Comparison of ENCODE assay signal across 17 cellular contexts in genomic region chr15:67828969-67829646, GRCh38. TPM values are rescaled to one million over a fixed set of nuclear protein-coding genes. Genes with fewer than 3 reads are reported as not detected.
A peak's percentile ranks its signal among the peaks of the same experiment; 100 is the strongest.
DNase-seq lines count a peak whose midpoint lies in the region; ATAC-seq and TF ChIP-seq lines count a peak whose summit lies in the region.
"Had no signal": no experiment of that assay in that cellular context is flagged by ENCODE, and none has a peak within 500 bp of the region (broad histone marks: within the 10 kb centered on the region; RNA-seq: fewer than 3 reads in every experiment).

No MANE protein-coding gene starts in this region.

- H2BK5ac ChIP-seq in H9 (ENCODE audit: insufficient read length, low read length) (no peak overlapping the region), mesenchymal stem cell (ENCODE audit: low read depth, low read length, poor library complexity, severe bottlenecking) (no peak overlapping the region)

- no peak overlapping the region for H2BK20ac ChIP-seq in H9 (ENCODE audit: low read depth, low read length, poor library complexity, severe bottlenecking)

- H3K18ac ChIP-seq in H9 (ENCODE audit: insufficient read length, low read depth, low read length) (no peak overlapping the region), mesenchymal stem cell (ENCODE audit: low read depth in 1 of 2, low read length in 2 of 2) (no peak overlapping the region)

- no peak for TF ChIP-seq CTCF in H9 (conservative IDR thresholded peaks at IDR 0.05)
- no peak for TF ChIP-seq CTCF in brain (conservative IDR thresholded peaks at IDR 0.05)

- H3K36me3 Mint-ChIP-seq in H9 (ENCODE audit: insufficient read depth in 1 of 3, low read depth in 3 of 3), result no peaks in the 10 kb centered on the region; a peak in 4 of 7 replicates
- H3K36me3 Mint-ChIP-seq in brain, result peaks cover 17% of the 10 kb centered on the region
- H3K36me3 Mint-ChIP-seq in naive B cell, result peaks cover 0 to 28% of the 10 kb centered on the region in 2 donors

- peak overlapping the region; percentile 1 to 75; a peak in 4 of 5 replicates for H3K4me3 Mint-ChIP-seq in H9
- peak overlapping the region; percentile 19 to 80 (median 57) for H3K4me3 Mint-ChIP-seq in brain
- peak overlapping the region; percentile 30 to 85 (median 74) for H3K4me3 Mint-ChIP-seq in naive B cell

- H2BK120ac ChIP-seq in H9 (ENCODE audit: low read depth, low read length, poor library complexity, severe bottlenecking) (no peak overlapping the region), mesenchymal stem cell (ENCODE audit: low read depth, low read length) (no peak overlapping the region)

- H3K9ac ChIP-seq in BLaER1, result no peak overlapping the region
- no peak overlapping the region for H3K9ac ChIP-seq in H9 (ENCODE audit: extremely low read depth, insufficient read length, low read length)
- H3K9ac ChIP-seq in mesenchymal stem cell (ENCODE audit: low read length), result no peak overlapping the region

- H3K27me3 Mint-ChIP-seq in H9 (ENCODE audit: low read depth) (peaks cover 96% of the 10 kb centered on the region), brain (peaks cover 93% of the 10 kb centered on the region), naive B cell (peaks cover 70 to 73% (median 72%) of the 10 kb centered on the region in 3 donors)

- peaks cover 66% of the 10 kb centered on the region for H3K9me3 ChIP-seq in BLaER1
- H3K9me3 ChIP-seq in H9 (ENCODE audit: control insufficient read depth, low read depth, low read length), result no peaks in the 10 kb centered on the region
- H3K9me3 ChIP-seq in mesenchymal stem cell (ENCODE audit: control insufficient read depth, low read length), result no peaks in the 10 kb centered on the region
- H3K9me3 ChIP-seq: BE2C, right lobe of liver had no signal

- H3K4ac ChIP-seq in H9 (ENCODE audit: low read depth, low read length) (no peak overlapping the region), mesenchymal stem cell (ENCODE audit: low read depth in 1 of 2, low read length in 2 of 2) (no peak overlapping the region)

- peaks cover 22% of the 10 kb centered on the region for H3K4me1 ChIP-seq in BLaER1
- peaks cover 9% of the 10 kb centered on the region; the same call in 1 of the 2 replicates for H3K4me1 ChIP-seq in H9 (ENCODE audit: insufficient read depth, low read length)
- peaks cover 26% of the 10 kb centered on the region for H3K4me1 ChIP-seq in mesenchymal stem cell (ENCODE audit: control insufficient read depth, insufficient read depth, low read depth, low read length)
- H3K4me1 ChIP-seq: BE2C had no signal

- H4K20me1 ChIP-seq in BLaER1 (peaks cover 21% of the 10 kb centered on the region; the same call in 1 of the 2 replicates), H9 (ENCODE audit: control insufficient read depth, insufficient read depth, insufficient read length) (no peaks in the 10 kb centered on the region)

- no peak overlapping the region for H2AK5ac ChIP-seq in H9 (ENCODE audit: insufficient read length, low read length)
- no peak overlapping the region for H2AK5ac ChIP-seq in mesenchymal stem cell (ENCODE audit: low read length, severe bottlenecking)

- 0 out of 2 replicates have a peak overlapping the region, but pooled peaks have one; percentile 5 for H3K4me3 ChIP-seq in BLaER1
- H3K4me3 ChIP-seq in mesenchymal stem cell (ENCODE audit: insufficient read depth in 1 of 2, low read depth in 1 of 2, low read length in 2 of 2), result no peak overlapping the region
- H3K4me3 ChIP-seq: HAP-1, right lobe of liver had no signal

- H4K8ac ChIP-seq in H9 (replicated peaks; ENCODE audit: insufficient read length, low read depth, low read length) (no peak overlapping the region), mesenchymal stem cell (ENCODE audit: low read length) (no peak overlapping the region)

- H3T11ph ChIP-seq in H9 (ENCODE audit: low read length), result no peak overlapping the region

- H3K9me3 Mint-ChIP-seq in H9 (peaks cover 5 to 6% of the 10 kb centered on the region in 2 experiments; a peak in 4 of 5 replicates), brain (peaks cover 0 to 22% (median 11%) of the 10 kb centered on the region in 5 experiments), naive B cell (peaks cover 2 to 15% (median 6%) of the 10 kb centered on the region in 7 donors)
- H3K9me3 Mint-ChIP-seq: activated T-helper 2 cell treated with anti-CD3 and anti-CD28 coated beads, Interferon-gamma antibody, Interleukin-2, Interleukin-4, amounts not matched to agents 10 μg/mL and 5 μg/mL and 100 μg/mL, durations not matched to agents 14 hours and 24 hours and 36 hours had no signal

- H2BK15ac ChIP-seq in H9 (ENCODE audit: low read depth, low read length) (no peak overlapping the region), mesenchymal stem cell (ENCODE audit: low read depth, poor library complexity, severe bottlenecking) (no peak overlapping the region)

- no peak overlapping the region for H3K27ac ChIP-seq in BLaER1
- no peak overlapping the region for H3K27ac ChIP-seq in H9 (ENCODE audit: insufficient read length, low read depth, low read length)
- no peak overlapping the region for H3K27ac ChIP-seq in mesenchymal stem cell (ENCODE audit: low read length, poor library complexity, severe bottlenecking)
- H3K27ac ChIP-seq: right lobe of liver had no signal

- peaks cover 32 to 53% of the 10 kb centered on the region in 2 experiments for H3K4me1 Mint-ChIP-seq in H9
- H3K4me1 Mint-ChIP-seq in brain, result peaks cover 47% of the 10 kb centered on the region
- H3K4me1 Mint-ChIP-seq in naive B cell, result peaks cover 37 to 53% (median 49%) of the 10 kb centered on the region in 3 donors

- H3K27me3 ChIP-seq in BLaER1 (peaks cover 99% of the 10 kb centered on the region), H9 (ENCODE audit: insufficient read depth, low read length) (peaks cover 95% of the 10 kb centered on the region), mesenchymal stem cell (ENCODE audit: control insufficient read depth in 1 of 2, insufficient read depth in 1 of 2, low read length in 2 of 2) (peaks cover 89 to 90% of the 10 kb centered on the region in 2 experiments)

- no peaks in the 10 kb centered on the region for H3K79me2 ChIP-seq in H9 (ENCODE audit: insufficient read depth, low read length)

- H3K56ac ChIP-seq in H9 (ENCODE audit: insufficient read length, low read depth, low read length), result no peak overlapping the region

- DNase-seq in H9 (no peak), naive B cell (no peak), COLO668 (lab: John Stamatoyannopoulos, UW; ENCODE audit: unreplicated experiment) (no peak), mesenchymal stem cell (no peak)
- no peak for DNase-seq in stimulated activated CD4-positive, alpha-beta T cell treated with anti-CD3 and anti-CD28 coated beads, Interleukin-4, amount 100 ng/mL, for 1 hour
- DNase-seq: BE2C, NCI-H1417 treated with DMSO at 0.1 percent for 48 hours, right lobe of liver had no signal

- H3K23me2 ChIP-seq in H9 (ENCODE audit: insufficient read length, low read depth, low read length, poor library complexity, severe bottlenecking), result peaks cover 10% of the 10 kb centered on the region

- H3K4me2 ChIP-seq in BLaER1, result no peak overlapping the region
- H3K4me2 ChIP-seq in H9 (ENCODE audit: insufficient read depth, insufficient read length, low read length), result peak overlapping the region; percentile 9
- H3K4me2 ChIP-seq in mesenchymal stem cell (ENCODE audit: low read length, poor library complexity, severe bottlenecking), result no peak overlapping the region

- H4K5ac ChIP-seq in H9 (ENCODE audit: insufficient read length, low read depth, low read length), result no peak overlapping the region

- H3K23ac ChIP-seq in H9 (ENCODE audit: insufficient read length, low read depth, low read length) (no peak overlapping the region), mesenchymal stem cell (ENCODE audit: low read length in 2 of 2) (peak overlapping the region in 1 of 2 experiments; percentile 27)

- H3K27ac Mint-ChIP-seq in H9, result no peak overlapping the region
- H3K27ac Mint-ChIP-seq in brain, result peak overlapping the region in 2 of 5 experiments; percentile 52 to 89
- H3K27ac Mint-ChIP-seq in naive B cell, result peak overlapping the region in 5 of 6 donors; percentile 54 to 99 (median 81)

- no peak for ATAC-seq in naive B cell (ENCODE audit: low read depth in 2 of 2)
- no peak for ATAC-seq in HG03342 (IDR thresholded peaks at IDR 0.05; ENCODE audit: unreplicated experiment)
- ATAC-seq: esophagus mucosa, right lobe of liver had no signal

- WGBS in H9 (ENCODE audit: extremely low coverage, insufficient read length, low lambda C conversion rate), result no CpG with 5 or more reads among the region's 54 CpGs
- WGBS in mesenchymal stem cell, result 10% methylated on average over 51 of the region's 54 CpGs

- H3K36me3 ChIP-seq in BLaER1 (0 out of 2 replicates have a peak, but pooled peaks cover 4% of the 10 kb centered on the region), mesenchymal stem cell (ENCODE audit: control insufficient read depth in 1 of 2, insufficient read depth in 2 of 2, low read depth in 1 of 2, low read length in 2 of 2) (no peaks in the 10 kb centered on the region)
- H3K36me3 ChIP-seq: BE2C, HAP-1, right lobe of liver had no signal

- H2AFZ ChIP-seq in H9 (ENCODE audit: low read length), result no peak overlapping the region
- no peak overlapping the region for H2AFZ ChIP-seq in mesenchymal stem cell (ENCODE audit: low read depth, low read length)

- H4K91ac ChIP-seq in H9 (ENCODE audit: insufficient read length, low read depth, low read length), result no peak overlapping the region
- no peak overlapping the region for H4K91ac ChIP-seq in mesenchymal stem cell (ENCODE audit: low read length)

- H3K14ac ChIP-seq in H9 (ENCODE audit: insufficient read depth, low read length) (no peak overlapping the region), mesenchymal stem cell (ENCODE audit: low read length in 2 of 2) (no peak overlapping the region)

- H3K79me1 ChIP-seq in H9 (ENCODE audit: insufficient read depth, low read depth, low read length, poor library complexity, severe bottlenecking) (no peaks in the 10 kb centered on the region), mesenchymal stem cell (replicated peaks; ENCODE audit: low read length, poor library complexity, severe bottlenecking) (no peaks in the 10 kb centered on the region)

- H2BK12ac ChIP-seq in H9 (ENCODE audit: insufficient read length, low read depth, low read length) (no peak overlapping the region), mesenchymal stem cell (ENCODE audit: low read length in 2 of 2) (no peak overlapping the region)

RNA-seq across cellular contexts. Expression of gene SKOR1, which starts 3.8 kb away (rescaled TPM):
- total RNA-seq in H9 (2021), result 0.13 TPM in 2 replicates
- polyA plus RNA-seq in brain (ENCODE audit: insufficient read depth, low read depth, low replicate concordance) (0.49 TPM), naive B cell (ENCODE audit: low read depth in 6 of 6) (under 1 TPM in 3 of 6 donors, not detected in 3; 0.07 to 0.19 (median 0.13) TPM)
- polyA plus RNA-seq in mesenchymal stem cell (2013, experiment 1 of 2), result 0.06 TPM
- 0.08 TPM for polyA plus RNA-seq in mesenchymal stem cell (2013, experiment 2 of 2)
- total RNA-seq: HT1080 had no signal

RNA-seq across cellular contexts. Expression of gene RNU6-1, which starts 10.7 kb away (rescaled TPM):
- not detected in 2 replicates for total RNA-seq in H9 (2021)
- not detected for polyA plus RNA-seq in brain (ENCODE audit: insufficient read depth, low read depth, low replicate concordance)
- polyA plus RNA-seq in naive B cell (ENCODE audit: low read depth in 6 of 6), result not detected
- not detected for polyA plus RNA-seq in mesenchymal stem cell (2013, experiment 1 of 2)
- polyA plus RNA-seq in mesenchymal stem cell (2013, experiment 2 of 2), result not detected
- total RNA-seq: activated T-helper 2 cell treated with anti-CD3 and anti-CD28 coated beads, Interferon-gamma antibody, Interleukin-2, Interleukin-4, amounts not matched to agents 10 μg/mL and 5 μg/mL and 100 μg/mL, durations not matched to agents 14 hours and 24 hours and 36 hours; esophagus mucosa; G401; HT1080; mononuclear cell; right lobe of liver had no signal

Comparison
In these comparisons a context has a peak if more than half of its experiments do, and no peak if none do; other contexts are left out.
1. H3K27ac Mint-ChIP-seq: peak in naive B cell (5 of 6); none in H9 (0 of 3).
2. Peak in every context shown above with its lines, with median percentiles within 50 percentile points of each other: H3K4me3 Mint-ChIP-seq.